ENCODE assay signal across 9 cellular contexts in the genomic region with DNA sequence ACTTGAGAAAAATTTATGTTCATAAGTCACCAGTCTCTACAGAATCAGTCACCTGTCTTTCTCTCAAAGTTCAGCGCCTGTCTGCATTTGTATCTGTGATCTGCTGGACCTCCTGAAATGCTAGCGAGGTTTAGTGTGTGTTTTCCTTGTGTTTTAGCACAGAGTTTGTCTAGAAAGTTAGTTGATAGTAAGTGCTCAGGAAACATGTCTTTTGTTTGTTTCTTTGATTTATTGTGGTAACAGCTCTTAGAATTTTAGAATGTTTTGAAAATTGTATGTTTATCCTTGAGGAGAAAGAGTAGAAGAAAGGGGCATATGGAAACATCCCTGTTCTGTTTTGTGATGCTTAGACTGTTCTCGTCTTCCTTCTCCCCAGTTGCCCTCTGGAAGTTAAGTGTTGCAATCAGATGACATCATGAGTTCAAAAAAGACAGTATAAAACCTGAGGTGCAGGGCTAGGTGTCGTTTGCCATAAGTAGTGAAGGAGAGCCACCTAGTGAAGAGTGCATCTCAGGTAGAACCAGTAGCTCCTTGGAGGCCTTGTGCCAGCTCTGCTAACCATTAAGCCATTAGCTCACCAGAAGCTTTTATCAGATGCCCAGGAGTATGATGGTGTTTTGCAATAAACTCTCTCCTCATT. TPM values are rescaled to one million over a fixed set of nuclear protein-coding genes. Genes with fewer than 3 reads are reported as not detected.
A peak's percentile ranks its signal among the peaks of the same experiment; 100 is the strongest.
DNase-seq lines count a peak whose midpoint lies in the region; ATAC-seq and TF ChIP-seq lines count a peak whose summit lies in the region.
"Had no signal": no experiment of that assay in that cellular context is flagged by ENCODE, and none has a peak within 500 bp of the region (broad histone marks: within the 10 kb centered on the region; RNA-seq: fewer than 3 reads in every experiment).

No MANE protein-coding gene starts in this region.

- H3K4me1 ChIP-seq in gastrocnemius medialis: peaks cover 6 to 25% of the 10 kb centered on the region in 2 donors

- CTCF ChIA-PET in activated CD4-positive, alpha-beta memory T cell treated with anti-CD3 and anti-CD28 coated beads for 36 hours (lab: Charles Lee): interaction anchor here (0.7 to 3.4 kb wide), 4 partner anchors 20 to 252 kb away, joined by 3 to 16 read pairs (median 3); no protein-coding TSS in a partner anchor
- CTCF ChIA-PET in activated CD4-positive, alpha-beta memory T cell treated with anti-CD3 and anti-CD28 coated beads, Interleukin-2, amount 10 ng/mL, durations not matched to agents 7 days and 5 days (lab: Charles Lee): interaction anchor here (0.6 to 1.5 kb wide), 5 partner anchors 246 to 254 kb away, joined by 3 to 4 read pairs (median 3); no protein-coding TSS in a partner anchor

- H3K36me3 ChIP-seq in gastrocnemius medialis: peaks cover 0 to 10% of the 10 kb centered on the region in 2 donors

- H3K36me3 Mint-ChIP-seq in activated CD4-positive, alpha-beta memory T cell treated with anti-CD3 and anti-CD28 coated beads for 36 hours: no peaks in the 10 kb centered on the region
- H3K36me3 Mint-ChIP-seq in activated CD4-positive, alpha-beta memory T cell treated with anti-CD3 and anti-CD28 coated beads, Interleukin-2, amount 10 ng/mL, durations not matched to agents 7 days and 5 days (ENCODE audit: low read depth): peaks cover 15% of the 10 kb centered on the region
- peaks cover 29% of the 10 kb centered on the region for H3K36me3 Mint-ChIP-seq in activated T-cell treated with anti-CD3 and anti-CD28 coated beads, Interleukin-2, amount 50 U/mL, for 24 hours (ENCODE audit: low read depth)

- no peaks in the 10 kb centered on the region for H3K27me3 Mint-ChIP-seq in activated CD4-positive, alpha-beta memory T cell treated with anti-CD3 and anti-CD28 coated beads for 36 hours
- no peaks in the 10 kb centered on the region for H3K27me3 Mint-ChIP-seq in activated CD4-positive, alpha-beta memory T cell treated with anti-CD3 and anti-CD28 coated beads, Interleukin-2, amount 10 ng/mL, durations not matched to agents 7 days and 5 days
- H3K27me3 Mint-ChIP-seq in activated T-cell treated with anti-CD3 and anti-CD28 coated beads, Interleukin-2, amount 50 U/mL, for 24 hours: no peaks in the 10 kb centered on the region
- H3K27me3 Mint-ChIP-seq: dendritic cell treated with granulocyte-macrophage colony-stimulating factor and Interleukin-4, amounts not matched to agents 40 ng/mL and 50 ng/mL, for 4 days had no signal

- peak; percentile 12 for DNase-seq in activated CD4-positive, alpha-beta memory T cell treated with anti-CD3 and anti-CD28 coated beads for 36 hours
- DNase-seq in activated CD4-positive, alpha-beta memory T cell treated with anti-CD3 and anti-CD28 coated beads, Interleukin-2, amount 10 ng/mL, durations not matched to agents 7 days and 5 days: no peak
- DNase-seq in NCI-H460 (ENCODE audit: extremely low read depth, low read depth) (peak; percentile 4), gastrocnemius medialis (peak in 1 of 2 donors; percentile 33), foreskin melanocyte (no peak)
- DNase-seq in stimulated activated CD4-positive, alpha-beta T cell treated with anti-CD3 and anti-CD28 coated beads, Interleukin-15, amount 100 ng/mL, for 24 hours: no peak
- DNase-seq in activated T-cell treated with anti-CD3 and anti-CD28 coated beads, Interleukin-2, amount 50 U/mL, for 24 hours: no peak

- H3K4me1 Mint-ChIP-seq in activated CD4-positive, alpha-beta memory T cell treated with anti-CD3 and anti-CD28 coated beads for 36 hours (ENCODE audit: low read depth): peaks cover 20% of the 10 kb centered on the region
- H3K4me1 Mint-ChIP-seq in activated CD4-positive, alpha-beta memory T cell treated with anti-CD3 and anti-CD28 coated beads, Interleukin-2, amount 10 ng/mL, durations not matched to agents 7 days and 5 days: peaks cover 27% of the 10 kb centered on the region
- H3K4me1 Mint-ChIP-seq in activated T-cell treated with anti-CD3 and anti-CD28 coated beads, Interleukin-2, amount 50 U/mL, for 24 hours (ENCODE audit: low read depth): peaks cover 24% of the 10 kb centered on the region

- H3K4me3 Mint-ChIP-seq in activated CD4-positive, alpha-beta memory T cell treated with anti-CD3 and anti-CD28 coated beads for 36 hours: no peak overlapping the region
- H3K4me3 Mint-ChIP-seq in activated CD4-positive, alpha-beta memory T cell treated with anti-CD3 and anti-CD28 coated beads, Interleukin-2, amount 10 ng/mL, durations not matched to agents 7 days and 5 days: no peak overlapping the region
- no peak overlapping the region for H3K4me3 Mint-ChIP-seq in activated T-cell treated with anti-CD3 and anti-CD28 coated beads, Interleukin-2, amount 50 U/mL, for 24 hours
- H3K4me3 Mint-ChIP-seq: dendritic cell treated with granulocyte-macrophage colony-stimulating factor and Interleukin-4, amounts not matched to agents 40 ng/mL and 50 ng/mL, for 4 days had no signal

- no peaks in the 10 kb centered on the region for H3K9me3 Mint-ChIP-seq in activated CD4-positive, alpha-beta memory T cell treated with anti-CD3 and anti-CD28 coated beads for 36 hours
- no peaks in the 10 kb centered on the region for H3K9me3 Mint-ChIP-seq in activated CD4-positive, alpha-beta memory T cell treated with anti-CD3 and anti-CD28 coated beads, Interleukin-2, amount 10 ng/mL, durations not matched to agents 7 days and 5 days
- no peaks in the 10 kb centered on the region for H3K9me3 Mint-ChIP-seq in activated T-cell treated with anti-CD3 and anti-CD28 coated beads, Interleukin-2, amount 50 U/mL, for 24 hours
- H3K9me3 Mint-ChIP-seq: dendritic cell treated with granulocyte-macrophage colony-stimulating factor and Interleukin-4, amounts not matched to agents 40 ng/mL and 50 ng/mL, for 4 days had no signal

- no peak overlapping the region for H3K4me3 ChIP-seq in gastrocnemius medialis

- H3K27me3 ChIP-seq in gastrocnemius medialis: no peaks in the 10 kb centered on the region

- H3K27ac Mint-ChIP-seq in activated CD4-positive, alpha-beta memory T cell treated with anti-CD3 and anti-CD28 coated beads for 36 hours: no peak overlapping the region
- no peak overlapping the region for H3K27ac Mint-ChIP-seq in activated CD4-positive, alpha-beta memory T cell treated with anti-CD3 and anti-CD28 coated beads, Interleukin-2, amount 10 ng/mL, durations not matched to agents 7 days and 5 days
- H3K27ac Mint-ChIP-seq in activated T-cell treated with anti-CD3 and anti-CD28 coated beads, Interleukin-2, amount 50 U/mL, for 24 hours: no peak overlapping the region
- H3K27ac Mint-ChIP-seq: dendritic cell treated with granulocyte-macrophage colony-stimulating factor and Interleukin-4, amounts not matched to agents 40 ng/mL and 50 ng/mL, for 4 days had no signal

- no peak overlapping the region for H3K27ac ChIP-seq in gastrocnemius medialis

- no peak for TF ChIP-seq POLR2A in gastrocnemius medialis (IDR thresholded peaks at IDR 0.05)

- H3K9me3 ChIP-seq in gastrocnemius medialis: no peaks in the 10 kb centered on the region

- peak in 2 of 5 experiments; percentile 8 to 32 for TF ChIP-seq CTCF in gastrocnemius medialis (IDR thresholded peaks at IDR 0.05 in 4 of 5, conservative IDR thresholded peaks at IDR 0.05 in 1 of 5)

- intact Hi-C loops in activated CD4-positive, alpha-beta memory T cell treated with anti-CD3 and anti-CD28 coated beads for 36 hours (cut with micrococcal nuclease): no loop called here
- intact Hi-C loops in gastrocnemius medialis (cut with DNase I; ENCODE audit: low total_unique reads): loop anchor here (1.0 to 5.0 kb wide), 2 partner anchors 238 to 252 kb away; no protein-coding TSS in a partner anchor

- POLR2A ChIA-PET in activated CD4-positive, alpha-beta memory T cell treated with anti-CD3 and anti-CD28 coated beads for 36 hours (lab: Charles Lee): no interaction called here
- POLR2A ChIA-PET in activated CD4-positive, alpha-beta memory T cell treated with anti-CD3 and anti-CD28 coated beads, Interleukin-2, amount 10 ng/mL, durations not matched to agents 7 days and 5 days (lab: Charles Lee): interaction anchor here (0.6 to 1.3 kb wide), 2 partner anchors 39 to 247 kb away, joined by 3 read pairs; no protein-coding TSS in a partner anchor

- ATAC-seq in esophagus mucosa: peak; percentile 99
- peak; percentile 84 to 96 for ATAC-seq in gastrocnemius medialis

- in situ Hi-C loops in gastrocnemius medialis (cut with MboI; ENCODE audit: low sequenced_read_pairs in 4 of 4): loop anchor here in 3 of 4 donors (10.0 to 25.0 kb wide), 2 partner anchors 243 to 251 kb away; no protein-coding TSS in a partner anchor

RNA-seq across cellular contexts. Expression of a gene that starts 44.8 kb away (rescaled TPM):
- 1 to 10 TPM; 5.3 to 5.7 TPM for total RNA-seq in activated CD4-positive, alpha-beta memory T cell treated with anti-CD3 and anti-CD28 coated beads for 36 hours
- total RNA-seq in activated CD4-positive, alpha-beta memory T cell treated with anti-CD3 and anti-CD28 coated beads, Interleukin-2, amount 10 ng/mL, durations not matched to agents 7 days and 5 days: 1 to 10 TPM; 7.2 TPM
- total RNA-seq in NCI-H460 (2014; rRNA removed; shearing (Covaris generic)): 7.8 and 8.2 TPM in 2 replicates
- 7.8 and 14.9 TPM in 2 replicates for polyA plus RNA-seq in NCI-H460 (2014; cell fraction: nucleus; rRNA removed)
- total RNA-seq in esophagus mucosa (8.0 TPM), gastrocnemius medialis (1 to 10 TPM; 4.2 to 5.6 (median 4.7) TPM)

Comparison
In these comparisons a context has a peak if more than half of its experiments do, and no peak if none do; other contexts are left out.
1. DNase-seq: peak in activated CD4-positive, alpha-beta memory T cell treated with anti-CD3 and anti-CD28 coated beads for 36 hours (single experiment) and NCI-H460 (single experiment); none in activated CD4-positive, alpha-beta memory T cell treated with anti-CD3 and anti-CD28 coated beads, Interleukin-2, amount 10 ng/mL, durations not matched to agents 7 days and 5 days (single experiment), stimulated activated CD4-positive, alpha-beta T cell treated with anti-CD3 and anti-CD28 coated beads, Interleukin-15, amount 100 ng/mL, for 24 hours (single experiment), activated T-cell treated with anti-CD3 and anti-CD28 coated beads, Interleukin-2, amount 50 U/mL, for 24 hours (single experiment) and foreskin melanocyte (single experiment).